1 cellular context compared by ENCODE assay signal in genomic region chr17:7023576-7024401, GRCh38.
TF ChIP-seq lines count a peak whose summit lies in the region.

No MANE protein-coding gene starts in this region.

TF ChIP-seq in IMR-90, 13 proteins besides CTCF, POLR2A, EP300 and RAD21 (continued from another document):
- TF ChIP-seq SMC3 (IDR thresholded peaks at IDR 0.05; ENCODE audit: low read depth, low read length) (no peak), CEBPB (IDR thresholded peaks at IDR 0.05; ENCODE audit: low read depth, low read length) (no peak), FOS (IDR thresholded peaks at IDR 0.05; ENCODE audit: low read depth, low read length) (no peak), NFE2L2 (IDR thresholded peaks at IDR 0.05; ENCODE audit: low read depth, low read length) (no peak), CHD1 (IDR thresholded peaks at IDR 0.05; ENCODE audit: low read depth, low read length) (no peak), MAZ (IDR thresholded peaks at IDR 0.05; ENCODE audit: borderline replicate concordance, low read depth, low read length) (no peak), ELK1 (IDR thresholded peaks at IDR 0.05; ENCODE audit: borderline replicate concordance, low read depth, low read length) (no peak)
